Comparison of ENCODE assay signal across 9 cellular contexts in genomic region chr16:2753523-2754020, GRCh38. TPM values are rescaled to one million over a fixed set of nuclear protein-coding genes. Genes with fewer than 3 reads are reported as not detected.
A peak's percentile ranks its signal among the peaks of the same experiment; 100 is the strongest.
DNase-seq lines count a peak whose midpoint lies in the region; FAIRE-seq and TF ChIP-seq lines count a peak whose summit lies in the region.
"Had no signal": no experiment of that assay in that cellular context is flagged by ENCODE, and none has a peak within 500 bp of the region (broad histone marks: within the 10 kb centered on the region; RNA-seq: fewer than 3 reads in every experiment).

No MANE protein-coding gene starts in this region.

- WGBS in testis, 2 donors, result 0 to 1% methylated on average over 17 of the region's 17 CpGs

- peaks cover 5% of the 10 kb centered on the region for H3K27me3 Mint-ChIP-seq in activated naive CD4-positive, alpha-beta T cell treated with anti-CD3 and anti-CD28 coated beads, Interleukin-2, amount 10 ng/mL, durations not matched to agents 7 days and 5 days
- no peaks in the 10 kb centered on the region for H3K27me3 Mint-ChIP-seq in astrocyte (ENCODE audit: low read depth, unreplicated experiment)

- H3K4me1 Mint-ChIP-seq in activated naive CD4-positive, alpha-beta T cell treated with anti-CD3 and anti-CD28 coated beads, Interleukin-2, amount 10 ng/mL, durations not matched to agents 7 days and 5 days, result peaks cover 64% of the 10 kb centered on the region
- H3K4me1 Mint-ChIP-seq in astrocyte (ENCODE audit: low read depth, unreplicated experiment), result peaks cover 31% of the 10 kb centered on the region

- TF ChIP-seq POLR2A in testis (IDR thresholded peaks at IDR 0.05), result no peak

- no peak for FAIRE-seq in astrocyte (lab: Jason Lieb, UNC)

- peak overlapping the region; percentile 96 for H3K27ac Mint-ChIP-seq in activated naive CD4-positive, alpha-beta T cell treated with anti-CD3 and anti-CD28 coated beads, Interleukin-2, amount 10 ng/mL, durations not matched to agents 7 days and 5 days
- peak overlapping the region; percentile 91 for H3K27ac Mint-ChIP-seq in astrocyte (ENCODE audit: unreplicated experiment)

- H3K27ac ChIP-seq in astrocyte (ENCODE audit: low read depth, low read length) (peak overlapping the region; percentile 99), testis (peak overlapping the region; percentile 93 to 100)

- no peak for TF ChIP-seq CTCF in astrocyte (IDR thresholded peaks at IDR 0.05; ENCODE audit: insufficient read depth, low read depth, low read length)
- no peak for TF ChIP-seq CTCF in testis (IDR thresholded peaks at IDR 0.05)

- H3K36me3 ChIP-seq in astrocyte (ENCODE audit: insufficient read depth, low read length) (peaks cover 21% of the 10 kb centered on the region), testis (ENCODE audit: low read depth, missing control alignments) (no peaks in the 10 kb centered on the region)

- peak overlapping the region; percentile 96 for H3K4me2 ChIP-seq in astrocyte (ENCODE audit: low read length)

- peak overlapping the region; percentile 79 for H3K4me3 Mint-ChIP-seq in activated naive CD4-positive, alpha-beta T cell treated with anti-CD3 and anti-CD28 coated beads, Interleukin-2, amount 10 ng/mL, durations not matched to agents 7 days and 5 days
- peak overlapping the region; percentile 92 for H3K4me3 Mint-ChIP-seq in astrocyte (ENCODE audit: unreplicated experiment)

- H3K27me3 ChIP-seq in astrocyte (ENCODE audit: insufficient read depth, low read length) (no peaks in the 10 kb centered on the region), testis (no peaks in the 10 kb centered on the region)

- peaks cover 63% of the 10 kb centered on the region for H3K36me3 Mint-ChIP-seq in activated naive CD4-positive, alpha-beta T cell treated with anti-CD3 and anti-CD28 coated beads, Interleukin-2, amount 10 ng/mL, durations not matched to agents 7 days and 5 days
- peaks cover 15% of the 10 kb centered on the region for H3K36me3 Mint-ChIP-seq in astrocyte (ENCODE audit: low read depth, unreplicated experiment)

- H3K4me3 ChIP-seq in astrocyte (ENCODE audit: insufficient read depth, low read depth, low read length) (peak overlapping the region; percentile 85), testis (peak overlapping the region; percentile 91 to 95)

- H3K79me2 ChIP-seq in astrocyte (ENCODE audit: insufficient read depth, low read length), result peaks cover 69% of the 10 kb centered on the region

- no peak overlapping the region for H2AFZ ChIP-seq in astrocyte (ENCODE audit: low read depth, low read length)

- DNase-seq in activated naive CD4-positive, alpha-beta T cell treated with anti-CD3 and anti-CD28 coated beads, Interleukin-2, amount 10 ng/mL, durations not matched to agents 7 days and 5 days, result no peak
- DNase-seq in activated naive CD4-positive, alpha-beta T cell treated with Interleukin-2 at 50 U/mL for 16 hours, result no peak
- DNase-seq in astrocyte (ENCODE audit: low read depth) (no peak), kidney tubule cell (ENCODE audit: low spot score) (peak; percentile 19), testis (no peak), 8988T (no peak), NOMO-1 treated with dmso at 0.1 percent for 144 hours (lab: John Stamatoyannopoulos, UW; ENCODE audit: unreplicated experiment) (no peak), AG08395 (ENCODE audit: low spot score) (no peak)

- CTCF ChIA-PET in activated naive CD4-positive, alpha-beta T cell treated with anti-CD3 and anti-CD28 coated beads, Interleukin-2, amount 10 ng/mL, durations not matched to agents 7 days and 5 days (lab: Charles Lee), result interaction anchor here (1.1 to 1.3 kb wide), 2 partner anchors 10 to 24 kb away, joined by 3 to 8 read pairs; no protein-coding TSS in a partner anchor

- H3K9me3 Mint-ChIP-seq in activated naive CD4-positive, alpha-beta T cell treated with anti-CD3 and anti-CD28 coated beads, Interleukin-2, amount 10 ng/mL, durations not matched to agents 7 days and 5 days, result no peaks in the 10 kb centered on the region
- H3K9me3 Mint-ChIP-seq in astrocyte (ENCODE audit: unreplicated experiment), result no peaks in the 10 kb centered on the region

- intact Hi-C loops in testis (cut with DNase I; ENCODE audit: low total_unique reads), result no loop called here

- peak overlapping the region; percentile 90 for H3K9ac ChIP-seq in astrocyte (ENCODE audit: low read length)

- H3K9me3 ChIP-seq in astrocyte (ENCODE audit: insufficient read depth, low read depth, low read length) (no peaks in the 10 kb centered on the region), testis (no peaks in the 10 kb centered on the region)

- peaks cover 25% of the 10 kb centered on the region for H3K4me1 ChIP-seq in astrocyte (ENCODE audit: insufficient read depth, low read length)
- peaks cover 27% of the 10 kb centered on the region for H3K4me1 ChIP-seq in testis

- H4K20me1 ChIP-seq in astrocyte (ENCODE audit: insufficient read depth, low read length), result peaks cover 57% of the 10 kb centered on the region

RNA-seq across cellular contexts. Expression of gene SRRM2, which starts 1.1 kb away (rescaled TPM):
- total RNA-seq in astrocyte (387 and 409 TPM in 2 replicates), testis (100 to 1,000 TPM; 446 to 738 TPM)
- polyA plus RNA-seq in testis (ENCODE audit: insufficient read depth, low read depth, low replicate concordance), result 526 TPM

RNA-seq across cellular contexts. Expression of gene ELOB, which starts 23.5 kb away (rescaled TPM):
- total RNA-seq in astrocyte (323 TPM in 2 replicates), testis (100 to 1,000 TPM; 377 to 381 TPM)
- polyA plus RNA-seq in testis (ENCODE audit: insufficient read depth, low read depth, low replicate concordance), result 582 TPM

RNA-seq across cellular contexts. Expression of gene PRSS27, which starts 33.5 kb away (rescaled TPM):
- total RNA-seq in astrocyte (2.3 and 3.0 TPM in 2 replicates), testis (1 to 10 TPM; 6.4 to 6.7 TPM)
- 4.3 TPM for polyA plus RNA-seq in testis (ENCODE audit: insufficient read depth, low read depth, low replicate concordance)

RNA-seq across cellular contexts. Expression of gene PRSS33, which starts 33.8 kb away (rescaled TPM):
- not detected in 2 replicates for total RNA-seq in astrocyte
- under 1 TPM in 1 of 2 donors, not detected in 1; 0.93 TPM for total RNA-seq in testis
- 4.4 TPM for polyA plus RNA-seq in testis (ENCODE audit: insufficient read depth, low read depth, low replicate concordance)
- total RNA-seq: glomerular endothelial cell had no signal

RNA-seq across cellular contexts. Expression of gene PRSS41, which starts 44.7 kb away (rescaled TPM):
- total RNA-seq in astrocyte (not detected in 2 replicates), testis (1 to 10 TPM in 1 of 2 donors, under 1 TPM in 1; 0.43 to 2.1 TPM)
- 0.88 TPM for polyA plus RNA-seq in testis (ENCODE audit: insufficient read depth, low read depth, low replicate concordance)
- total RNA-seq: glomerular endothelial cell had no signal
